Comparison of ENCODE assay signal across 16 cellular contexts in genomic region chr21:17476006-17476405, GRCh38. TPM values are rescaled to one million over a fixed set of nuclear protein-coding genes. Genes with fewer than 3 reads are reported as not detected.
DNase-seq lines count a peak whose midpoint lies in the region; ATAC-seq, FAIRE-seq and TF ChIP-seq lines count a peak whose summit lies in the region.
"Had no signal": no experiment of that assay in that cellular context is flagged by ENCODE, and none has a peak within 500 bp of the region (broad histone marks: within the 10 kb centered on the region; RNA-seq: fewer than 3 reads in every experiment).

No MANE protein-coding gene starts in this region.

- H3K27me3 Mint-ChIP-seq in Caco-2 (ENCODE audit: insufficient read depth, unreplicated experiment) (no peaks in the 10 kb centered on the region), endothelial cell (ENCODE audit: unreplicated experiment) (no peaks in the 10 kb centered on the region)

- H3K9me3 Mint-ChIP-seq in Caco-2 (ENCODE audit: unreplicated experiment): peaks cover 10% of the 10 kb centered on the region
- H3K9me3 Mint-ChIP-seq in endothelial cell (ENCODE audit: unreplicated experiment): no peaks in the 10 kb centered on the region
- H3K9me3 Mint-ChIP-seq: activated naive CD4-positive, alpha-beta T cell treated with anti-CD3 and anti-CD28 coated beads for 36 hours had no signal

- intact Hi-C loops in Caco-2 (cut with micrococcal nuclease; ENCODE audit: unreplicated experiment) (no loop called here), kidney (cut with DNase I) (no loop called here)

- H3K36me3 ChIP-seq in Caco-2 (ENCODE audit: control insufficient read depth, insufficient read depth, low read length) (no peaks in the 10 kb centered on the region), kidney (ENCODE audit: control insufficient read depth in 1 of 2, insufficient read depth in 2 of 2, low read length in 2 of 2) (no peaks in the 10 kb centered on the region), Peyer's patch (no peaks in the 10 kb centered on the region)
- H3K36me3 ChIP-seq: thoracic aorta had no signal

- H3K4me1 Mint-ChIP-seq in Caco-2 (ENCODE audit: low read depth, unreplicated experiment): peaks cover 6% of the 10 kb centered on the region
- no peaks in the 10 kb centered on the region for H3K4me1 Mint-ChIP-seq in endothelial cell (ENCODE audit: unreplicated experiment)

- DNase-seq in OCI-M1 (lab: John Stamatoyannopoulos, UW) (peak; percentile 63), medulla oblongata (ENCODE audit: extremely low spot score) (peak; percentile 79), Caco-2 (no peak), kidney (no peak), Peyer's patch (no peak), endothelial cell (ENCODE audit: low spot score) (no peak)
- DNase-seq: activated naive CD4-positive, alpha-beta T cell treated with anti-CD3 and anti-CD28 coated beads for 36 hours; effector memory CD8-positive, alpha-beta T cell; foreskin keratinocyte; midbrain; NCI-H2081 treated with DMSO at 0.1 percent for 48 hours; T-helper 1 cell had no signal

- H3K27ac ChIP-seq in kidney (ENCODE audit: low read depth in 2 of 2, low read length in 2 of 2): no peak overlapping the region
- peak overlapping the region in 2 of 4 donors; percentile 8 to 14 for H3K27ac ChIP-seq in Peyer's patch
- H3K27ac ChIP-seq: foreskin keratinocyte, thoracic aorta had no signal

- TF ChIP-seq CTCF in Caco-2 (IDR thresholded peaks at IDR 0.05; ENCODE audit: insufficient read depth in 1 of 2, low read depth in 1 of 2, low read length in 1 of 2, severe bottlenecking in 1 of 2, unreplicated experiment in 1 of 2) (no peak), kidney (IDR thresholded peaks at IDR 0.05; ENCODE audit: borderline replicate concordance, extremely low read depth, insufficient read depth) (no peak), Peyer's patch (IDR thresholded peaks at IDR 0.05) (no peak), endothelial cell (IDR thresholded peaks at IDR 0.05; ENCODE audit: unreplicated experiment) (no peak)

- H3K9me3 ChIP-seq in Caco-2 (no peaks in the 10 kb centered on the region; the same call in 1 of the 2 replicates), kidney (ENCODE audit: control insufficient read depth in 1 of 2, low read length in 2 of 2) (no peaks in the 10 kb centered on the region), Peyer's patch (no peaks in the 10 kb centered on the region)
- H3K9me3 ChIP-seq: thoracic aorta had no signal

- H3K36me3 Mint-ChIP-seq in Caco-2 (ENCODE audit: insufficient read depth, unreplicated experiment) (no peaks in the 10 kb centered on the region), endothelial cell (ENCODE audit: low read depth, unreplicated experiment) (no peaks in the 10 kb centered on the region)

- POLR2A ChIA-PET in Caco-2 (lab: Charles Lee): no interaction called here

- CTCF ChIA-PET in Caco-2 (lab: Charles Lee): no interaction called here

- H3K4me1 ChIP-seq in Caco-2: peaks cover 22% of the 10 kb centered on the region; the same call in 1 of the 2 replicates
- H3K4me1 ChIP-seq in kidney (ENCODE audit: control insufficient read depth in 1 of 2, insufficient read depth in 1 of 2, low read depth in 1 of 2, low read length in 2 of 2): no peaks in the 10 kb centered on the region
- H3K4me1 ChIP-seq in Peyer's patch: peaks cover 0 to 6% (median 0%) of the 10 kb centered on the region in 4 donors

- FAIRE-seq in kidney (lab: Jason Lieb, UNC): no peak

- no peak overlapping the region for H3K4me3 ChIP-seq in Caco-2 (ENCODE audit: low read depth, low read length)
- H3K4me3 ChIP-seq in kidney (ENCODE audit: low read length in 2 of 2): no peak overlapping the region
- H3K4me3 ChIP-seq in Peyer's patch: no peak overlapping the region
- H3K4me3 ChIP-seq: thoracic aorta had no signal

- H3K27ac Mint-ChIP-seq in Caco-2 (ENCODE audit: unreplicated experiment): no peak overlapping the region
- no peak overlapping the region for H3K27ac Mint-ChIP-seq in endothelial cell (ENCODE audit: unreplicated experiment)
- H3K27ac Mint-ChIP-seq: activated naive CD4-positive, alpha-beta T cell treated with anti-CD3 and anti-CD28 coated beads for 36 hours; effector memory CD8-positive, alpha-beta T cell had no signal

- no peak overlapping the region for H3K4me3 Mint-ChIP-seq in Caco-2 (ENCODE audit: unreplicated experiment)
- H3K4me3 Mint-ChIP-seq in endothelial cell (ENCODE audit: unreplicated experiment): no peak overlapping the region
- H3K4me3 Mint-ChIP-seq: activated naive CD4-positive, alpha-beta T cell treated with anti-CD3 and anti-CD28 coated beads for 36 hours; effector memory CD8-positive, alpha-beta T cell had no signal

- BruUV-seq in Caco-2 (replicated peaks; lab: Mats Ljungman, UMichigan): no TSS peak

- H3K9ac ChIP-seq in kidney (ENCODE audit: low read length in 2 of 2): no peak overlapping the region

- ATAC-seq in GM18505 (IDR thresholded peaks at IDR 0.05; ENCODE audit: unreplicated experiment) (peak; percentile 83), HG02870 (IDR thresholded peaks at IDR 0.05; ENCODE audit: unreplicated experiment) (peak; percentile 77)
- ATAC-seq: activated CD4-positive, CD25-positive, alpha-beta regulatory T cell treated with anti-CD3 and anti-CD28 coated beads, Interleukin-2, amount 50 U/mL, for 24 hours; effector memory CD8-positive, alpha-beta T cell; foreskin keratinocyte had no signal

- no peak for TF ChIP-seq POLR2A in GM18505 (IDR thresholded peaks at IDR 0.05; ENCODE audit: borderline replicate concordance, extremely low read depth, insufficient read depth, insufficient read length)
- TF ChIP-seq POLR2A in Peyer's patch (IDR thresholded peaks at IDR 0.05): no peak

- no peaks in the 10 kb centered on the region for H3K27me3 ChIP-seq in Caco-2 (replicated peaks; ENCODE audit: control insufficient read depth, insufficient read depth, low read length)
- H3K27me3 ChIP-seq in Peyer's patch: no peaks in the 10 kb centered on the region
- H3K27me3 ChIP-seq: foreskin keratinocyte had no signal

RNA-seq across cellular contexts. Expression of gene CXADR, which starts 36.8 kb away (rescaled TPM):
- total RNA-seq in Caco-2 (2022) (98.6 and 102 TPM in 2 replicates), kidney (34.4 TPM), Peyer's patch (100 to 1,000 TPM in 3 of 4 donors, 1 to 10 TPM in 1; 5.0 to 198 (median 106) TPM), endothelial cell (ENCODE audit: unreplicated experiment) (19.4 TPM)
- polyA plus RNA-seq in kidney (ENCODE audit: insufficient read depth, low read depth, low replicate concordance): 5.2 TPM

Comparison
In these comparisons a context has a peak if more than half of its experiments do, and no peak if none do; other contexts are left out.
1. DNase-seq: peak in OCI-M1 (single experiment) and medulla oblongata (single experiment); none in Caco-2 (0 of 2), kidney (single experiment), Peyer's patch (0 of 3) and endothelial cell (single experiment).